ENCODE assay signal across 13 cellular contexts in genomic region chr4:36281384-36282106, GRCh38. TPM values are rescaled to one million over a fixed set of nuclear protein-coding genes. Genes with fewer than 3 reads are reported as not detected.
DNase-seq lines count a peak whose midpoint lies in the region; ATAC-seq lines count a peak whose summit lies in the region.
"Had no signal": no experiment of that assay in that cellular context is flagged by ENCODE, and none has a peak within 500 bp of the region (broad histone marks: within the 10 kb centered on the region; RNA-seq: fewer than 3 reads in every experiment).

TSS of gene DTHD1 (plus strand) at chr4:36281616. CDS start at chr4:36281759, 143 bp downstream.

- intact Hi-C loops in activated naive CD4-positive, alpha-beta T cell treated with anti-CD3 and anti-CD28 coated beads for 36 hours (cut with micrococcal nuclease) = no loop called here
- intact Hi-C loops in activated CD4-positive, alpha-beta memory T cell treated with anti-CD3 and anti-CD28 coated beads for 36 hours (cut with micrococcal nuclease) = loop anchor here (1.0 kb wide), 1 partner anchor 35 kb away; no protein-coding TSS in a partner anchor

- no peak within 1 kb of the TSS for H3K4me3 Mint-ChIP-seq in activated naive CD4-positive, alpha-beta T cell treated with anti-CD3 and anti-CD28 coated beads for 36 hours
- peak within 1 kb of the TSS; percentile 49 for H3K4me3 Mint-ChIP-seq in activated CD4-positive, alpha-beta memory T cell treated with anti-CD3 and anti-CD28 coated beads for 36 hours
- H3K4me3 Mint-ChIP-seq: WTC11 had no signal

- no peaks in the 10 kb centered on the region for H3K9me3 Mint-ChIP-seq in activated naive CD4-positive, alpha-beta T cell treated with anti-CD3 and anti-CD28 coated beads for 36 hours
- no peaks in the 10 kb centered on the region for H3K9me3 Mint-ChIP-seq in activated CD4-positive, alpha-beta memory T cell treated with anti-CD3 and anti-CD28 coated beads for 36 hours
- H3K9me3 Mint-ChIP-seq: WTC11 had no signal

- peak; percentile 35 for DNase-seq in activated naive CD4-positive, alpha-beta T cell treated with anti-CD3 and anti-CD28 coated beads for 36 hours
- DNase-seq in activated naive CD4-positive, alpha-beta T cell treated with anti-CD3 and anti-CD28 coated beads, Interleukin-2, amount 50 U/mL, for 16 hours = no peak
- DNase-seq in activated CD4-positive, alpha-beta memory T cell treated with anti-CD3 and anti-CD28 coated beads for 36 hours = peak; percentile 71
- DNase-seq in glomerular visceral epithelial cell (ENCODE audit: extremely low spot score) (peak; percentile 15), superior temporal gyrus (ENCODE audit: extremely low spot score) (peak; percentile 43), NCI-H526 (lab: John Stamatoyannopoulos, UW) (no peak)
- no peak for DNase-seq in activated effector memory CD4-positive, alpha-beta T cell treated with anti-CD3 and anti-CD28 coated beads, Interleukin-2, amount 50 U/mL, for 16 hours
- DNase-seq: aorta, NCI-H1092, SHP77 had no signal

- no peak for ATAC-seq in GM19023 (IDR thresholded peaks at IDR 0.05; ENCODE audit: unreplicated experiment)

- CTCF ChIA-PET in activated naive CD4-positive, alpha-beta T cell treated with anti-CD3 and anti-CD28 coated beads for 36 hours (lab: Charles Lee) = no interaction called here
- CTCF ChIA-PET in activated CD4-positive, alpha-beta memory T cell treated with anti-CD3 and anti-CD28 coated beads for 36 hours (lab: Charles Lee) = interaction anchor here (0.9 to 2.1 kb wide), 3 partner anchors 10 to 37 kb away, joined by 3 to 4 read pairs (median 3); partner anchors contain the start of gene ARAP2

- POLR2A ChIA-PET in activated CD4-positive, alpha-beta memory T cell treated with anti-CD3 and anti-CD28 coated beads for 36 hours (lab: Charles Lee) = interaction anchor here (1.0 to 2.2 kb wide), 7 partner anchors 14 to 67 kb away, joined by 3 to 12 read pairs (median 4); partner anchors contain the start of gene ARAP2

- H3K27ac Mint-ChIP-seq in activated naive CD4-positive, alpha-beta T cell treated with anti-CD3 and anti-CD28 coated beads for 36 hours = no peak within 1 kb of the TSS
- peak within 1 kb of the TSS; percentile 47 for H3K27ac Mint-ChIP-seq in activated CD4-positive, alpha-beta memory T cell treated with anti-CD3 and anti-CD28 coated beads for 36 hours
- H3K27ac Mint-ChIP-seq: WTC11 had no signal

- H3K27me3 Mint-ChIP-seq in activated naive CD4-positive, alpha-beta T cell treated with anti-CD3 and anti-CD28 coated beads for 36 hours (ENCODE audit: low read depth) = peaks cover 2% of the 10 kb centered on the region
- no peaks in the 10 kb centered on the region for H3K27me3 Mint-ChIP-seq in activated CD4-positive, alpha-beta memory T cell treated with anti-CD3 and anti-CD28 coated beads for 36 hours

- H3K36me3 Mint-ChIP-seq in activated naive CD4-positive, alpha-beta T cell treated with anti-CD3 and anti-CD28 coated beads for 36 hours (ENCODE audit: low read depth) = no peaks in the 10 kb centered on the region
- H3K36me3 Mint-ChIP-seq in activated CD4-positive, alpha-beta memory T cell treated with anti-CD3 and anti-CD28 coated beads for 36 hours = no peaks in the 10 kb centered on the region
- H3K36me3 Mint-ChIP-seq: WTC11 had no signal

- peaks cover 44% of the 10 kb centered on the region for H3K4me1 Mint-ChIP-seq in activated naive CD4-positive, alpha-beta T cell treated with anti-CD3 and anti-CD28 coated beads for 36 hours (ENCODE audit: low read depth)
- peaks cover 79% of the 10 kb centered on the region for H3K4me1 Mint-ChIP-seq in activated CD4-positive, alpha-beta memory T cell treated with anti-CD3 and anti-CD28 coated beads for 36 hours (ENCODE audit: low read depth)

RNA-seq across cellular contexts. Expression of gene DTHD1, which starts in this region (rescaled TPM):
- under 1 TPM; 0.17 to 0.25 TPM for total RNA-seq in activated naive CD4-positive, alpha-beta T cell treated with anti-CD3 and anti-CD28 coated beads for 36 hours
- 1 to 10 TPM; 3.1 to 3.8 TPM for total RNA-seq in activated CD4-positive, alpha-beta memory T cell treated with anti-CD3 and anti-CD28 coated beads for 36 hours
- total RNA-seq: epithelial cell of proximal tubule, WTC11 had no signal

Comparison
In these comparisons a context has a peak if more than half of its experiments do, and no peak if none do; other contexts are left out.
1. Peak in DNase-seq in activated naive CD4-positive, alpha-beta T cell treated with anti-CD3 and anti-CD28 coated beads for 36 hours; RNA of the gene not detected or under 1 TPM.
2. DNase-seq: peak in activated CD4-positive, alpha-beta memory T cell treated with anti-CD3 and anti-CD28 coated beads for 36 hours (single experiment), glomerular visceral epithelial cell (single experiment) and superior temporal gyrus (single experiment); none in activated naive CD4-positive, alpha-beta T cell treated with anti-CD3 and anti-CD28 coated beads, Interleukin-2, amount 50 U/mL, for 16 hours (single experiment), activated effector memory CD4-positive, alpha-beta T cell treated with anti-CD3 and anti-CD28 coated beads, Interleukin-2, amount 50 U/mL, for 16 hours (single experiment) and NCI-H526 (0 of 2).